Comparison of ENCODE assay signal across 14 cellular contexts in genomic region chr5:156759156-156759555, GRCh38.
A peak's percentile ranks its signal among the peaks of the same experiment; 100 is the strongest.
DNase-seq lines count a peak whose midpoint lies in the region; ATAC-seq and TF ChIP-seq lines count a peak whose summit lies in the region.
"Had no signal": no experiment of that assay in that cellular context is flagged by ENCODE, and none has a peak within 500 bp of the region (broad histone marks: within the 10 kb centered on the region; RNA-seq: fewer than 3 reads in every experiment).

No MANE protein-coding gene starts in this region.

- H3K27ac Mint-ChIP-seq in MCF 10A (ENCODE audit: low read depth, unreplicated experiment) = no peak overlapping the region
- H3K27ac Mint-ChIP-seq in Caco-2 (ENCODE audit: unreplicated experiment) = no peak overlapping the region
- H3K27ac Mint-ChIP-seq: CD14-positive monocyte; CD8-positive, alpha-beta T cell; HFFc6 had no signal

- H3K27ac ChIP-seq in heart left ventricle (peak overlapping the region; percentile 18 to 81 (median 56)), right atrium auricular region (peak overlapping the region; percentile 56 to 86)
- H3K27ac ChIP-seq: A549 had no signal

- WGBS in heart left ventricle, 4 donors = 50 to 64% (median 58%) methylated on average over 11 of the region's 11 CpGs

- H3K4me1 ChIP-seq in Loucy (ENCODE audit: insufficient read depth, low read length, poor library complexity, severe bottlenecking) (peaks cover 94% of the 10 kb centered on the region), heart left ventricle (peaks cover 0 to 27% (median under 1%) of the 10 kb centered on the region in 12 donors), right atrium auricular region (peaks cover 0 to 3% of the 10 kb centered on the region in 2 donors), Caco-2 (no peaks in the 10 kb centered on the region)

- no TSS peak for BruUV-seq in MCF 10A (replicated peaks; lab: Mats Ljungman, UMichigan)
- no TSS peak for BruUV-seq in Caco-2 (replicated peaks; lab: Mats Ljungman, UMichigan)

- POLR2A ChIA-PET in MCF 10A (lab: Yijun Ruan, JAX) = interaction anchor here (0.6 kb wide), 1 partner anchor 1109 kb away, joined by 3 read pairs; no protein-coding TSS in a partner anchor
- POLR2A ChIA-PET in Caco-2 (lab: Charles Lee) = no interaction called here

- no peak for TF ChIP-seq POLR2A in heart left ventricle (IDR thresholded peaks at IDR 0.05)

- H3K9me3 ChIP-seq in Loucy (ENCODE audit: insufficient read depth, low read depth, low read length) = no peaks in the 10 kb centered on the region
- no peaks in the 10 kb centered on the region for H3K9me3 ChIP-seq in heart left ventricle
- no peaks in the 10 kb centered on the region for H3K9me3 ChIP-seq in right atrium auricular region
- H3K9me3 ChIP-seq in Caco-2 = no peaks in the 10 kb centered on the region
- H3K9me3 ChIP-seq: A549 had no signal

- no peak for TF ChIP-seq CTCF in Loucy (conservative IDR thresholded peaks at IDR 0.05; ENCODE audit: low read length)
- no peak for TF ChIP-seq CTCF in heart left ventricle (IDR thresholded peaks at IDR 0.05)
- no peak for TF ChIP-seq CTCF in right atrium auricular region (IDR thresholded peaks at IDR 0.05)
- no peak for TF ChIP-seq CTCF in MCF 10A (IDR thresholded peaks at IDR 0.05; ENCODE audit: unreplicated experiment)
- no peak for TF ChIP-seq CTCF in Caco-2 (IDR thresholded peaks at IDR 0.05; ENCODE audit: insufficient read depth in 1 of 2, low read depth in 1 of 2, low read length in 1 of 2, severe bottlenecking in 1 of 2, unreplicated experiment in 1 of 2)

- intact Hi-C loops in heart left ventricle (cut with DNase I) = loop anchor here in 2 of 10 donors (5.0 to 10.0 kb wide), 2 partner anchors 72 to 164 kb away; no protein-coding TSS in a partner anchor
- intact Hi-C loops in MCF 10A (cut with micrococcal nuclease) = no loop called here
- intact Hi-C loops in Caco-2 (cut with micrococcal nuclease; ENCODE audit: unreplicated experiment) = no loop called here

- CTCF ChIA-PET in MCF 10A (lab: Yijun Ruan, JAX) = no interaction called here
- CTCF ChIA-PET in Caco-2 (lab: Charles Lee) = no interaction called here

- DNase-seq in heart left ventricle (peak in 4 of 5 donors; percentile 35 to 64 (median 48)), right atrium auricular region (ENCODE audit: low spot score) (no peak), MCF 10A (ENCODE audit: unreplicated experiment) (no peak), Caco-2 (no peak), activated gamma-delta T cell treated with Interleukin-2 at 50 U/mL for 16 hours (no peak)
- DNase-seq: CD8-positive, alpha-beta T cell; COR-L47; DND-41; GDM1; HCEC 1CT; HFFc6 had no signal

- H3K9me3 Mint-ChIP-seq in MCF 10A (ENCODE audit: unreplicated experiment) (no peaks in the 10 kb centered on the region), Caco-2 (ENCODE audit: unreplicated experiment) (no peaks in the 10 kb centered on the region)
- H3K9me3 Mint-ChIP-seq: CD8-positive, alpha-beta T cell had no signal

- H3K4me2 ChIP-seq in Loucy (ENCODE audit: low read depth, low read length, poor library complexity, severe bottlenecking) = peak overlapping the region; percentile 34
- H3K4me2 ChIP-seq: A549 had no signal

- H3K36me3 Mint-ChIP-seq in MCF 10A (ENCODE audit: insufficient read depth, unreplicated experiment) (no peaks in the 10 kb centered on the region), Caco-2 (ENCODE audit: insufficient read depth, unreplicated experiment) (no peaks in the 10 kb centered on the region)
- H3K36me3 Mint-ChIP-seq: CD14-positive monocyte; CD8-positive, alpha-beta T cell had no signal

- H3K4me3 ChIP-seq in Loucy (ENCODE audit: low read length, poor library complexity, severe bottlenecking) = no peak overlapping the region
- no peak overlapping the region for H3K4me3 ChIP-seq in heart left ventricle
- H3K4me3 ChIP-seq in right atrium auricular region = no peak overlapping the region
- no peak overlapping the region for H3K4me3 ChIP-seq in Caco-2 (ENCODE audit: low read depth, low read length)
- H3K4me3 ChIP-seq: A549 had no signal

- H3K36me3 ChIP-seq in Loucy (ENCODE audit: insufficient read depth, low read length) = no peaks in the 10 kb centered on the region
- H3K36me3 ChIP-seq in heart left ventricle = peaks cover 0 to 9% (median 0%) of the 10 kb centered on the region in 9 donors
- no peaks in the 10 kb centered on the region for H3K36me3 ChIP-seq in right atrium auricular region
- no peaks in the 10 kb centered on the region for H3K36me3 ChIP-seq in Caco-2 (ENCODE audit: control insufficient read depth, insufficient read depth, low read length)

- no peaks in the 10 kb centered on the region for H3K27me3 ChIP-seq in Loucy (ENCODE audit: insufficient read depth, low read length, poor library complexity, severe bottlenecking)
- no peaks in the 10 kb centered on the region for H3K27me3 ChIP-seq in heart left ventricle
- H3K27me3 ChIP-seq in right atrium auricular region = no peaks in the 10 kb centered on the region
- no peaks in the 10 kb centered on the region for H3K27me3 ChIP-seq in Caco-2 (replicated peaks; ENCODE audit: control insufficient read depth, insufficient read depth, low read length)

- no peak overlapping the region for H2AFZ ChIP-seq in Loucy (ENCODE audit: low read length)

- H3K4me3 Mint-ChIP-seq in MCF 10A (ENCODE audit: unreplicated experiment) = no peak overlapping the region
- no peak overlapping the region for H3K4me3 Mint-ChIP-seq in Caco-2 (ENCODE audit: unreplicated experiment)
- H3K4me3 Mint-ChIP-seq: CD14-positive monocyte; CD8-positive, alpha-beta T cell; HFFc6 had no signal

- H3K27me3 Mint-ChIP-seq in MCF 10A (ENCODE audit: insufficient read depth, unreplicated experiment) (no peaks in the 10 kb centered on the region), Caco-2 (ENCODE audit: insufficient read depth, unreplicated experiment) (no peaks in the 10 kb centered on the region)

- H3K9me2 ChIP-seq in Loucy (replicated peaks; ENCODE audit: low read depth, low read length) = no peaks in the 10 kb centered on the region

- peak; percentile 79 to 88 (median 81) for ATAC-seq in heart left ventricle
- ATAC-seq: A549; CD8-positive, alpha-beta T cell had no signal

- H4K20me1 ChIP-seq in Loucy (ENCODE audit: insufficient read depth, low read length, poor library complexity, severe bottlenecking) = no peaks in the 10 kb centered on the region

- no peaks in the 10 kb centered on the region for H3K4me1 Mint-ChIP-seq in MCF 10A (ENCODE audit: insufficient read depth, unreplicated experiment)
- H3K4me1 Mint-ChIP-seq in Caco-2 (ENCODE audit: low read depth, unreplicated experiment) = no peaks in the 10 kb centered on the region
- H3K4me1 Mint-ChIP-seq: CD14-positive monocyte had no signal

- peaks cover 23% of the 10 kb centered on the region for H3F3A ChIP-seq in Loucy (ENCODE audit: low read depth)

- no peaks in the 10 kb centered on the region for H3K79me2 ChIP-seq in Loucy (ENCODE audit: insufficient read depth, low read length)

- peak overlapping the region; percentile 75 for H3K9ac ChIP-seq in Loucy (ENCODE audit: low read depth, low read length, poor library complexity, severe bottlenecking)

Comparison
In these comparisons a context has a peak if more than half of its experiments do, and no peak if none do; other contexts are left out.
1. DNase-seq: peak in heart left ventricle (4 of 5); none in right atrium auricular region (single experiment), MCF 10A (single experiment), Caco-2 (0 of 2) and activated gamma-delta T cell treated with Interleukin-2 at 50 U/mL for 16 hours (single experiment).